In the genomic region with DNA sequence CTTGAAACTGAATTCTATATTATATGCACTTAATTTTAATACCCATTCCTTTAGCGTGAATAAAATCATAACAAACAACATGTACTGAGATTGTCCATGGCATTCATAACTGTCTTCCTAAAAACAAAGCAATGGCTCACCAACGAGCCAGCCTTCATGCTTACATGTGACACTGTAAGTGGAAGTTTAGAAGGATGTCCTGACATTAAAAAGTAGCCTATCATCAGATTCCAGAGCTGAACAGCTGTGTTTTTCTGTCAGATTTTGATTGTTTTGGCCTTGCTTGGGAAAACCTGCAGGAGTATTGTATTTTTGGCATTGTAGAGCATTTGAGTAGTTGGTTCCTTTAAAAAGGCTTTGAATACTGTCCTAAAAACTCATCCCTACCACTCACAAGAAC, we compare ENCODE assay signal across 27 cellular contexts.
"Had no signal": no experiment of that assay in that cellular context is flagged by ENCODE, and none has a peak within 500 bp of the region (broad histone marks: within the 10 kb centered on the region; RNA-seq: fewer than 3 reads in every experiment).

No MANE protein-coding gene starts in this region.

- H3K27me3 Mint-ChIP-seq: activated CD4-positive, alpha-beta memory T cell treated with anti-CD3 and anti-CD28 coated beads, Interleukin-2, amount 10 ng/mL, durations not matched to agents 7 days and 5 days; activated CD4-positive, alpha-beta T cell treated with anti-CD3 and anti-CD28 coated beads, Interleukin-2, amount 10 ng/mL, durations not matched to agents 7 days and 5 days; activated naive CD4-positive, alpha-beta T cell treated with anti-CD3 and anti-CD28 coated beads, Interleukin-2, amount 10 ng/mL, durations not matched to agents 7 days and 5 days; naive B cell; stimulated activated naive CD8-positive, alpha-beta T cell treated with anti-CD3 and anti-CD28 coated beads, Interleukin-15, Interleukin-2, amounts not matched to agents 100 ng/mL and 50 ng/mL, for 24 hours had no signal

- H3K27ac Mint-ChIP-seq: activated CD4-positive, alpha-beta memory T cell treated with anti-CD3 and anti-CD28 coated beads, Interleukin-2, amount 10 ng/mL, durations not matched to agents 7 days and 5 days; activated CD4-positive, alpha-beta T cell treated with anti-CD3 and anti-CD28 coated beads, Interleukin-2, amount 10 ng/mL, durations not matched to agents 7 days and 5 days; activated naive CD4-positive, alpha-beta T cell treated with anti-CD3 and anti-CD28 coated beads, Interleukin-2, amount 10 ng/mL, durations not matched to agents 7 days and 5 days; stimulated activated naive CD8-positive, alpha-beta T cell treated with anti-CD3 and anti-CD28 coated beads, Interleukin-15, Interleukin-2, amounts not matched to agents 100 ng/mL and 50 ng/mL, for 24 hours; T-helper 1 cell treated with Interleukin-12 subunit alpha and Interleukin-12 subunit beta and Interleukin-4 antibody, amounts not matched to agents 30 μg/mL and 1 μg/mL, for 36 hours had no signal

- H3K4me1 ChIP-seq: breast epithelium, right lobe of liver, upper lobe of right lung had no signal

- H3K9me3 ChIP-seq: breast epithelium, gastroesophageal sphincter, neutrophil, right lobe of liver, upper lobe of right lung had no signal

- DNase-seq: activated CD4-positive, alpha-beta memory T cell treated with anti-CD3 and anti-CD28 coated beads, Interleukin-2, amount 10 ng/mL, durations not matched to agents 7 days and 5 days; activated CD4-positive, alpha-beta T cell treated with anti-CD3 and anti-CD28 coated beads for 1 hour; activated CD4-positive, alpha-beta T cell treated with anti-CD3 and anti-CD28 coated beads, Interleukin-2, amount 10 ng/mL, durations not matched to agents 7 days and 5 days; activated gamma-delta T cell; activated naive CD4-positive, alpha-beta T cell treated with anti-CD3 and anti-CD28 coated beads, Interleukin-2, amount 10 ng/mL, durations not matched to agents 7 days and 5 days; central memory CD4-positive, alpha-beta T cell; effector CD4-positive, alpha-beta T cell; head of caudate nucleus; hippocampal formation; immature natural killer cell; kidney; left colon; naive B cell; nephron progenitor cell; right lobe of liver; stimulated activated CD4-positive, alpha-beta T cell treated with anti-CD3 and anti-CD28 coated beads, Interleukin-12 subunit alpha, Interleukin-12 subunit beta, amount 100 ng/mL, for 4 hours; stimulated activated CD4-positive, alpha-beta T cell treated with anti-CD3 and anti-CD28 coated beads, Interleukin-4, amount 100 ng/mL, for 1 hour; SW 1271; T1000; upper lobe of right lung had no signal

- H3K4me3 ChIP-seq: breast epithelium, gastroesophageal sphincter, right lobe of liver, skin epidermis, upper lobe of right lung had no signal

- H3K4me1 Mint-ChIP-seq: activated CD4-positive, alpha-beta memory T cell treated with anti-CD3 and anti-CD28 coated beads, Interleukin-2, amount 10 ng/mL, durations not matched to agents 7 days and 5 days; activated CD4-positive, alpha-beta T cell treated with anti-CD3 and anti-CD28 coated beads, Interleukin-2, amount 10 ng/mL, durations not matched to agents 7 days and 5 days; activated naive CD4-positive, alpha-beta T cell treated with anti-CD3 and anti-CD28 coated beads, Interleukin-2, amount 10 ng/mL, durations not matched to agents 7 days and 5 days had no signal

- H3K27me3 ChIP-seq: breast epithelium, gastroesophageal sphincter, neutrophil, right lobe of liver, upper lobe of right lung had no signal

- ATAC-seq: gastroesophageal sphincter, left colon, right lobe of liver had no signal

- H3K27ac ChIP-seq: breast epithelium, gastroesophageal sphincter, neutrophil, right lobe of liver, skin epidermis, upper lobe of right lung had no signal

- H3K9me3 Mint-ChIP-seq: activated CD4-positive, alpha-beta memory T cell treated with anti-CD3 and anti-CD28 coated beads, Interleukin-2, amount 10 ng/mL, durations not matched to agents 7 days and 5 days; activated CD4-positive, alpha-beta T cell treated with anti-CD3 and anti-CD28 coated beads, Interleukin-2, amount 10 ng/mL, durations not matched to agents 7 days and 5 days; activated naive CD4-positive, alpha-beta T cell treated with anti-CD3 and anti-CD28 coated beads, Interleukin-2, amount 10 ng/mL, durations not matched to agents 7 days and 5 days; immature natural killer cell; mesothelial cell of epicardium; naive B cell; nephron progenitor cell; stimulated activated naive CD8-positive, alpha-beta T cell treated with anti-CD3 and anti-CD28 coated beads, Interleukin-15, Interleukin-2, amounts not matched to agents 100 ng/mL and 50 ng/mL, for 24 hours; T-helper 1 cell treated with Interleukin-12 subunit alpha and Interleukin-12 subunit beta and Interleukin-4 antibody, amounts not matched to agents 30 μg/mL and 1 μg/mL, for 36 hours had no signal

- H3K4me3 Mint-ChIP-seq: activated CD4-positive, alpha-beta memory T cell treated with anti-CD3 and anti-CD28 coated beads, Interleukin-2, amount 10 ng/mL, durations not matched to agents 7 days and 5 days; activated CD4-positive, alpha-beta T cell treated with anti-CD3 and anti-CD28 coated beads, Interleukin-2, amount 10 ng/mL, durations not matched to agents 7 days and 5 days; activated naive CD4-positive, alpha-beta T cell treated with anti-CD3 and anti-CD28 coated beads, Interleukin-2, amount 10 ng/mL, durations not matched to agents 7 days and 5 days; immature natural killer cell; mesothelial cell of epicardium; naive B cell; nephron progenitor cell; stimulated activated naive CD8-positive, alpha-beta T cell treated with anti-CD3 and anti-CD28 coated beads, Interleukin-15, Interleukin-2, amounts not matched to agents 100 ng/mL and 50 ng/mL, for 24 hours; T-helper 1 cell treated with Interleukin-12 subunit alpha and Interleukin-12 subunit beta and Interleukin-4 antibody, amounts not matched to agents 30 μg/mL and 1 μg/mL, for 36 hours had no signal
